Comparison of ENCODE assay signal across 8 cellular contexts in the genomic region with DNA sequence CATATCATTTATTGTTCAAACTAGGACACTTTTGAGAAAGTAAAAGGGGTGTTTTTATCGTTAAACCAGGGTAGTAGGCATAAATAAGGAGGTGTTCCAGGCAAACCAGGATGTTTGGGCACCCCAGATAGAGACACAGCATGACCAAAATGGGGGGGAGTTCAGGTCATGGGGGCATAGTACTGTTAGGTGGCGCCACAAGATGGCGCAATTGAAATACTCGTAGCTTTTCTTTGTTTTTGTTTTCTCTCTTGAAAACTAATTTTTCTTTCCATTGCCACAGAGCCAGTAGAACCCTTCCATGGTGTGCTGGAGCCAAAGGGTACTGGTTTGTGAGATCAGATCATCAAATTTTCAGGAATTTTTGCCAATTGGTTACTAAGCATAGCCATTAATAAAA.
DNase-seq lines count a peak whose midpoint lies in the region; ATAC-seq and TF ChIP-seq lines count a peak whose summit lies in the region.

No MANE protein-coding gene starts in this region.

- intact Hi-C loops in left ventricle myocardium superior (cut with micrococcal nuclease) = no loop called here

- peak; percentile 48 for DNase-seq in activated naive CD8-positive, alpha-beta T cell treated with anti-CD3 and anti-CD28 coated beads, Interleukin-2, amount 10 ng/mL, durations not matched to agents 7 days and 5 days
- DNase-seq in activated naive CD8-positive, alpha-beta T cell treated with anti-CD3 and anti-CD28 coated beads for 36 hours = no peak
- peak; percentile 21 to 67 for DNase-seq in NCI-H526 (lab: John Stamatoyannopoulos, UW)
- peak; percentile 10 for DNase-seq in activated gamma-delta T cell treated with anti-CD3 and anti-CD28 coated beads, Interleukin-2, amount 50 U/mL, for 16 hours (ENCODE audit: low read depth)
- peak; percentile 44 for DNase-seq in left ventricle myocardium superior
- no peak for DNase-seq in type B pancreatic cell (ENCODE audit: extremely low spot score, unreplicated experiment)

- ATAC-seq in activated naive CD8-positive, alpha-beta T cell treated with anti-CD3 and anti-CD28 coated beads, Interleukin-2, amount 10 ng/mL, durations not matched to agents 7 days and 5 days (ENCODE audit: low read depth) = peak; percentile 39
- ATAC-seq in left ventricle myocardium superior (peak; percentile 45), HG03521 (IDR thresholded peaks at IDR 0.05; ENCODE audit: unreplicated experiment) (no peak), HG03565 (IDR thresholded peaks at IDR 0.05; ENCODE audit: unreplicated experiment) (no peak)

- H3K27ac Mint-ChIP-seq in activated naive CD8-positive, alpha-beta T cell treated with anti-CD3 and anti-CD28 coated beads, Interleukin-2, amount 10 ng/mL, durations not matched to agents 7 days and 5 days = no peak overlapping the region
- H3K27ac Mint-ChIP-seq in activated naive CD8-positive, alpha-beta T cell treated with anti-CD3 and anti-CD28 coated beads for 36 hours = no peak overlapping the region
- peak overlapping the region; percentile 27 for H3K27ac Mint-ChIP-seq in type B pancreatic cell

- no peaks in the 10 kb centered on the region for H3K9me3 Mint-ChIP-seq in activated naive CD8-positive, alpha-beta T cell treated with anti-CD3 and anti-CD28 coated beads, Interleukin-2, amount 10 ng/mL, durations not matched to agents 7 days and 5 days
- H3K9me3 Mint-ChIP-seq in activated naive CD8-positive, alpha-beta T cell treated with anti-CD3 and anti-CD28 coated beads for 36 hours = no peaks in the 10 kb centered on the region
- H3K9me3 Mint-ChIP-seq in type B pancreatic cell = peaks cover 3% of the 10 kb centered on the region

- H3K4me1 Mint-ChIP-seq in activated naive CD8-positive, alpha-beta T cell treated with anti-CD3 and anti-CD28 coated beads, Interleukin-2, amount 10 ng/mL, durations not matched to agents 7 days and 5 days = peaks cover 14% of the 10 kb centered on the region
- H3K4me1 Mint-ChIP-seq in activated naive CD8-positive, alpha-beta T cell treated with anti-CD3 and anti-CD28 coated beads for 36 hours = peaks cover 25% of the 10 kb centered on the region
- peaks cover 19% of the 10 kb centered on the region for H3K4me1 Mint-ChIP-seq in type B pancreatic cell (ENCODE audit: unreplicated experiment)

- H3K4me3 Mint-ChIP-seq in activated naive CD8-positive, alpha-beta T cell treated with anti-CD3 and anti-CD28 coated beads, Interleukin-2, amount 10 ng/mL, durations not matched to agents 7 days and 5 days = no peak overlapping the region
- no peak overlapping the region for H3K4me3 Mint-ChIP-seq in activated naive CD8-positive, alpha-beta T cell treated with anti-CD3 and anti-CD28 coated beads for 36 hours
- no peak overlapping the region for H3K4me3 Mint-ChIP-seq in type B pancreatic cell

- POLR2A ChIA-PET in activated naive CD8-positive, alpha-beta T cell treated with anti-CD3 and anti-CD28 coated beads, Interleukin-2, amount 10 ng/mL, durations not matched to agents 7 days and 5 days (lab: Charles Lee) = interaction anchor here (1.2 to 1.5 kb wide), 3 partner anchors 40 to 356 kb away, joined by 3 to 4 read pairs (median 4); partner anchors contain the start of gene BCOR

- H3K36me3 Mint-ChIP-seq in activated naive CD8-positive, alpha-beta T cell treated with anti-CD3 and anti-CD28 coated beads, Interleukin-2, amount 10 ng/mL, durations not matched to agents 7 days and 5 days = no peaks in the 10 kb centered on the region
- no peaks in the 10 kb centered on the region for H3K36me3 Mint-ChIP-seq in activated naive CD8-positive, alpha-beta T cell treated with anti-CD3 and anti-CD28 coated beads for 36 hours
- H3K36me3 Mint-ChIP-seq in type B pancreatic cell = no peaks in the 10 kb centered on the region

- TF ChIP-seq CTCF in type B pancreatic cell (conservative IDR thresholded peaks at IDR 0.05) = peak; percentile 66

- H3K27me3 Mint-ChIP-seq in activated naive CD8-positive, alpha-beta T cell treated with anti-CD3 and anti-CD28 coated beads, Interleukin-2, amount 10 ng/mL, durations not matched to agents 7 days and 5 days = no peaks in the 10 kb centered on the region
- H3K27me3 Mint-ChIP-seq in activated naive CD8-positive, alpha-beta T cell treated with anti-CD3 and anti-CD28 coated beads for 36 hours = peaks cover 4% of the 10 kb centered on the region
- peaks cover 13% of the 10 kb centered on the region for H3K27me3 Mint-ChIP-seq in type B pancreatic cell

Comparison
In these comparisons a context has a peak if more than half of its experiments do, and no peak if none do; other contexts are left out.
1. DNase-seq: peak in activated naive CD8-positive, alpha-beta T cell treated with anti-CD3 and anti-CD28 coated beads, Interleukin-2, amount 10 ng/mL, durations not matched to agents 7 days and 5 days (single experiment), NCI-H526 (2 of 2), activated gamma-delta T cell treated with anti-CD3 and anti-CD28 coated beads, Interleukin-2, amount 50 U/mL, for 16 hours (single experiment) and left ventricle myocardium superior (single experiment); none in activated naive CD8-positive, alpha-beta T cell treated with anti-CD3 and anti-CD28 coated beads for 36 hours (single experiment) and type B pancreatic cell (single experiment).
2. ATAC-seq: peak in activated naive CD8-positive, alpha-beta T cell treated with anti-CD3 and anti-CD28 coated beads, Interleukin-2, amount 10 ng/mL, durations not matched to agents 7 days and 5 days (single experiment) and left ventricle myocardium superior (single experiment); none in HG03521 (single experiment) and HG03565 (single experiment).